In the genomic region with DNA sequence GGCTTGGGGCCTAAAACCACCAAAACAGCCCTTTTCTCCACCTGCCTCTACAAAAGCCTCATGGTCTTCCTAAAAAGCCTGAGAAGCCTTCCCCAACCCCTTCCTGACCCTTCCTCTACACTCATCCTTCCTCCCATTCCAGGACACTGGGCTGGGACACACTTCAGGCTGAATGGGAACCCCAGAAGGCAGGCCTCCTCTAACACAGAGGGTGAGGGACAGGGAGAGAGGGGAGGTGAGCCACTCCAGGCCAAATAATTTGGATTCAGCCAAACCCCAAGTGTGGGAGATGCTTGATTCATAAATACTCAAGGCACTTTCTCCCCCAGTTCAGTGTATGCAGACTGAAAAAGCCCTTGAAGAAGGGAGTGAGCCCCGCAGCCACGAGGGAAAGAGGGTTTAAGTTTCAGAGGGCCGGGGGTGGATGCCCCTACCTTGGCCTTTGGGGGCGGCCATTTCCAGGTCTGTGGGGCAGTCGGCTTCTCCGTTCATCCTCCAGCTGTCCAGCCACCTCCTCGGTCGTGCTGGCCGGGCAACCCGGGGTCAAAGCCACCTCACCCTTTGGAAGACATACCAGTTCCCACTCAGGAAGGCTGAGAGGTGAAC, we compare ENCODE assay signal across 9 cellular contexts. TPM values are rescaled to one million over a fixed set of nuclear protein-coding genes. Genes with fewer than 3 reads are reported as not detected.
DNase-seq lines count a peak whose midpoint lies in the region; ATAC-seq and TF ChIP-seq lines count a peak whose summit lies in the region.
"Had no signal": no experiment of that assay in that cellular context is flagged by ENCODE, and none has a peak within 500 bp of the region (broad histone marks: within the 10 kb centered on the region; RNA-seq: fewer than 3 reads in every experiment).

No MANE protein-coding gene starts in this region.

- 0 to 3% methylated on average over 3 to 6 of the region's 10 CpGs for WGBS in esophagus squamous epithelium, 2 donors
- WGBS in sigmoid colon, 2 donors: 6 to 7% methylated on average over 10 of the region's 10 CpGs

- H3K9me3 ChIP-seq in esophagus squamous epithelium (no peaks in the 10 kb centered on the region), sigmoid colon (no peaks in the 10 kb centered on the region)

- H3K36me3 ChIP-seq in esophagus squamous epithelium: peaks cover 26 to 49% (median 27%) of the 10 kb centered on the region in 3 donors
- peaks cover 25 to 44% (median 33%) of the 10 kb centered on the region in 4 donors for H3K36me3 ChIP-seq in sigmoid colon

- peak overlapping the region; percentile 97 to 100 (median 99) for H3K27ac ChIP-seq in esophagus squamous epithelium
- peak overlapping the region; percentile 99 to 100 (median 100) for H3K27ac ChIP-seq in sigmoid colon

- no peak for TF ChIP-seq EP300 in sigmoid colon (IDR thresholded peaks at IDR 0.05)

- H3K4me1 ChIP-seq in esophagus squamous epithelium (peaks cover 22 to 46% (median 26%) of the 10 kb centered on the region in 3 donors), sigmoid colon (peaks cover under 1 to 41% (median 25%) of the 10 kb centered on the region in 4 donors)

- TF ChIP-seq CTCF in esophagus squamous epithelium (IDR thresholded peaks at IDR 0.05) (no peak), sigmoid colon (IDR thresholded peaks at IDR 0.05) (no peak)

- intact Hi-C loops in esophagus squamous epithelium (cut with DNase I): no loop called here
- intact Hi-C loops in sigmoid colon (cut with DNase I): loop anchor here (1.0 to 10.0 kb wide), 3 partner anchors 31 to 287 kb away; a partner anchor contains a TSS

- ATAC-seq in GM18907 (IDR thresholded peaks at IDR 0.05; ENCODE audit: unreplicated experiment): peak; percentile 0

- H3K27me3 ChIP-seq in esophagus squamous epithelium (no peaks in the 10 kb centered on the region), sigmoid colon (no peaks in the 10 kb centered on the region)

- H3K4me3 ChIP-seq in esophagus squamous epithelium (peak overlapping the region; percentile 92 to 99 (median 99)), sigmoid colon (peak overlapping the region; percentile 32 to 98 (median 96))

- DNase-seq in RPMI8226 (peak; percentile 31), esophagus squamous epithelium (lab: John Stamatoyannopoulos, UW) (no peak), sigmoid colon (no peak), pons (ENCODE audit: low spot score) (no peak), SHP77 treated with DMSO at 0.1 percent for 48 hours (lab: John Stamatoyannopoulos, UW) (no peak), AML-193 (lab: John Stamatoyannopoulos, UW) (no peak), activated gamma-delta T cell (lab: John Stamatoyannopoulos, UW) (no peak)

- no peak for TF ChIP-seq POLR2A in esophagus squamous epithelium (IDR thresholded peaks at IDR 0.05)
- TF ChIP-seq POLR2A in sigmoid colon (IDR thresholded peaks at IDR 0.05): no peak

RNA-seq across cellular contexts. Expression of a gene that starts 1.6 kb away (rescaled TPM):
- 10 to 100 TPM; 38.9 to 57.4 (median 51.0) TPM for total RNA-seq in esophagus squamous epithelium
- total RNA-seq in sigmoid colon: 10 to 100 TPM; 43.4 to 58.4 (median 52.5) TPM
- 10 to 100 TPM; 26.8 to 55.0 (median 28.2) TPM for polyA plus RNA-seq in sigmoid colon

RNA-seq across cellular contexts. Expression of a gene that starts 18.2 kb away (rescaled TPM):
- 10 to 100 TPM; 37.7 to 47.3 (median 44.0) TPM for total RNA-seq in esophagus squamous epithelium
- 10 to 100 TPM; 26.4 to 37.4 (median 35.0) TPM for total RNA-seq in sigmoid colon
- 10 to 100 TPM; 36.0 to 59.8 (median 43.0) TPM for polyA plus RNA-seq in sigmoid colon

RNA-seq across cellular contexts. Expression of a gene that starts 31.1 kb away (rescaled TPM):
- total RNA-seq in esophagus squamous epithelium (10 to 100 TPM; 14.6 to 25.5 (median 21.6) TPM), sigmoid colon (10 to 100 TPM; 26.9 to 40.3 (median 29.2) TPM)
- 10 to 100 TPM; 19.0 to 41.3 (median 22.2) TPM for polyA plus RNA-seq in sigmoid colon

RNA-seq across cellular contexts. Expression of a gene that starts 47.3 kb away (rescaled TPM):
- total RNA-seq in esophagus squamous epithelium (under 1 TPM in 1 of 4 donors, not detected in 3; 0.11 TPM), sigmoid colon (1 to 10 TPM in 3 of 4 donors, under 1 TPM in 1; 0.82 to 4.2 (median 1.6) TPM)
- under 1 TPM in 1 of 3 donors, not detected in 2; 0.19 TPM for polyA plus RNA-seq in sigmoid colon

RNA-seq across cellular contexts. Expression of a gene that starts 50.1 kb away (rescaled TPM):
- total RNA-seq in esophagus squamous epithelium: not detected
- under 1 TPM in 1 of 4 donors, not detected in 3; under 0.01 TPM for total RNA-seq in sigmoid colon
- under 1 TPM in 1 of 3 donors, not detected in 2; 0.23 TPM for polyA plus RNA-seq in sigmoid colon
- total RNA-seq: myocyte had no signal
